Comparison of ENCODE assay signal across 1 cellular context in the genomic region with DNA sequence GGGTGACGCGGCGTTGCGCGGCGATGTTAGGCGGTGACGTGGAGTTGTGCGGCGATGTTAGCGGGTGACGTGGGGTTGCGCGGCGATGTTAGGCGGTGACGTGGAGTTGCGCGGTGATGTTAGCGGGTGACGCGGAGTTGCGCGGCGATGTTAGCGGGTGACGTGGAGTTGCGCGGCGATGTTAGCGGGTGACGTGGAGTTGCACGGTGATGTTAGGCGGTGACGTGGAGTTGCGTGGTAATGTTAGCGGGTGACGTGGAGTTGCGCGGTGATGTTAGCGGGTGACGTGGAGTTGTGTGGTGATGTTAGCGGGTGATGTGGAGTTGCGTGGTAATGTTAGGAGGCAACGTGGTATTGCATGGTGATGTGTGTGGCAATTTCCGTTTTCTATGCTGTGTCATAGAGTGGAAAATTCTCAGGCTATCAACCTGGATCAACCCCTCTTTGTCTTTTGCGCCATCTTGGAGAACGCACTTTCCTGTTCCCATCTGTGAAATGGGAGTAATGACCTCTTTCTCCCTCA.
TF ChIP-seq lines count a peak whose summit lies in the region.

No MANE protein-coding gene starts in this region.

TF ChIP-seq in GM12878, 131 proteins besides CTCF, POLR2A, EP300 and RAD21:
- TF ChIP-seq, protein P1, sequence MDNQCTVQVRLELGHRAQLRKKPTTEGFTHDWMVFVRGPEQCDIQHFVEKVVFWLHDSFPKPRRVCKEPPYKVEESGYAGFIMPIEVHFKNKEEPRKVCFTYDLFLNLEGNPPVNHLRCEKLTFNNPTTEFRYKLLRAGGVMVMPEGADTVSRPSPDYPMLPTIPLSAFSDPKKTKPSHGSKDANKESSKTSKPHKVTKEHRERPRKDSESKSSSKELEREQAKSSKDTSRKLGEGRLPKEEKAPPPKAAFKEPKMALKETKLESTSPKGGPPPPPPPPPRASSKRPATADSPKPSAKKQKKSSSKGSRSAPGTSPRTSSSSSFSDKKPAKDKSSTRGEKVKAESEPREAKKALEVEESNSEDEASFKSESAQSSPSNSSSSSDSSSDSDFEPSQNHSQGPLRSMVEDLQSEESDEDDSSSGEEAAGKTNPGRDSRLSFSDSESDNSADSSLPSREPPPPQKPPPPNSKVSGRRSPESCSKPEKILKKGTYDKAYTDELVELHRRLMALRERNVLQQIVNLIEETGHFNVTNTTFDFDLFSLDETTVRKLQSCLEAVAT (IDR thresholded peaks at IDR 0.05): 0 out of 2 replicates have a peak, but pooled peaks have one; percentile 36
- TF ChIP-seq TCF3 (IDR thresholded peaks at IDR 0.05; ENCODE audit: borderline replicate concordance, insufficient read depth, low read depth, low read length) (0 out of 2 replicates have a peak, but pooled peaks have one; percentile 55), REST (IDR thresholded peaks at IDR 0.05; ENCODE audit: low read depth, low read length) (no peak), HDGF (IDR thresholded peaks at IDR 0.05) (peak; percentile 25; the same call in 1 of the 2 replicates)
- TF ChIP-seq, protein P2, sequence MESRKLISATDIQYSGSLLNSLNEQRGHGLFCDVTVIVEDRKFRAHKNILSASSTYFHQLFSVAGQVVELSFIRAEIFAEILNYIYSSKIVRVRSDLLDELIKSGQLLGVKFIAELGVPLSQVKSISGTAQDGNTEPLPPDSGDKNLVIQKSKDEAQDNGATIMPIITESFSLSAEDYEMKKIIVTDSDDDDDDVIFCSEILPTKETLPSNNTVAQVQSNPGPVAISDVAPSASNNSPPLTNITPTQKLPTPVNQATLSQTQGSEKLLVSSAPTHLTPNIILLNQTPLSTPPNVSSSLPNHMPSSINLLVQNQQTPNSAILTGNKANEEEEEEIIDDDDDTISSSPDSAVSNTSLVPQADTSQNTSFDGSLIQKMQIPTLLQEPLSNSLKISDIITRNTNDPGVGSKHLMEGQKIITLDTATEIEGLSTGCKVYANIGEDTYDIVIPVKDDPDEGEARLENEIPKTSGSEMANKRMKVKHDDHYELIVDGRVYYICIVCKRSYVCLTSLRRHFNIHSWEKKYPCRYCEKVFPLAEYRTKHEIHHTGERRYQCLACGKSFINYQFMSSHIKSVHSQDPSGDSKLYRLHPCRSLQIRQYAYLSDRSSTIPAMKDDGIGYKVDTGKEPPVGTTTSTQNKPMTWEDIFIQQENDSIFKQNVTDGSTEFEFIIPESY (IDR thresholded peaks at IDR 0.05): peak; percentile 96
